ENCODE assay signal across 17 cellular contexts in genomic region chr3:190099099-190099498, GRCh38. TPM values are rescaled to one million over a fixed set of nuclear protein-coding genes. Genes with fewer than 3 reads are reported as not detected.
"Had no signal": no experiment of that assay in that cellular context is flagged by ENCODE, and none has a peak within 500 bp of the region (broad histone marks: within the 10 kb centered on the region; RNA-seq: fewer than 3 reads in every experiment).

No MANE protein-coding gene starts in this region.

- H3K9me3 Mint-ChIP-seq: activated CD4-positive, alpha-beta memory T cell treated with anti-CD3 and anti-CD28 coated beads, Interleukin-2, amount 10 ng/mL, durations not matched to agents 7 days and 5 days; memory B cell; naive thymus-derived CD4-positive, alpha-beta T cell; WTC11 had no signal

- H3K4me1 Mint-ChIP-seq: stimulated activated naive B cell treated with anti-CD40 and anti-IgM and Interleukin-4, amounts not matched to agents 10 μg/mL and 1 μg/mL and 100 μg/mL, for 72 hours had no signal

- H3K9me3 ChIP-seq: gastroesophageal sphincter had no signal

- H3K4me3 ChIP-seq: gastroesophageal sphincter had no signal

- ATAC-seq: activated CD8-positive, alpha-beta memory T cell treated with anti-CD3 and anti-CD28 coated beads, Interleukin-2, amount 10 ng/mL, durations not matched to agents 7 days and 5 days; gastroesophageal sphincter; naive thymus-derived CD4-positive, alpha-beta T cell; stimulated activated naive B cell treated with anti-CD40 and anti-IgM and Interleukin-4, amounts not matched to agents 10 μg/mL and 1 μg/mL and 100 μg/mL, for 72 hours; T-cell; WTC11 had no signal

- H3K27ac Mint-ChIP-seq: activated CD4-positive, alpha-beta memory T cell treated with anti-CD3 and anti-CD28 coated beads, Interleukin-2, amount 10 ng/mL, durations not matched to agents 7 days and 5 days; activated CD8-positive, alpha-beta memory T cell treated with anti-CD3 and anti-CD28 coated beads, Interleukin-2, amount 10 ng/mL, durations not matched to agents 7 days and 5 days; activated naive CD8-positive, alpha-beta T cell treated with anti-CD3 and anti-CD28 coated beads for 36 hours; brain; memory B cell; naive thymus-derived CD4-positive, alpha-beta T cell; stimulated activated naive B cell treated with anti-CD40 and anti-IgM and Interleukin-4, amounts not matched to agents 10 μg/mL and 1 μg/mL and 100 μg/mL, for 72 hours; T-cell; WTC11 had no signal

- H3K36me3 Mint-ChIP-seq: activated CD8-positive, alpha-beta memory T cell treated with anti-CD3 and anti-CD28 coated beads, Interleukin-2, amount 10 ng/mL, durations not matched to agents 7 days and 5 days; activated naive CD8-positive, alpha-beta T cell treated with anti-CD3 and anti-CD28 coated beads for 36 hours; memory B cell; naive thymus-derived CD4-positive, alpha-beta T cell; stimulated activated naive B cell treated with anti-CD40 and anti-IgM and Interleukin-4, amounts not matched to agents 10 μg/mL and 1 μg/mL and 100 μg/mL, for 72 hours; T-cell had no signal

- H3K27me3 Mint-ChIP-seq: brain; memory B cell; stimulated activated naive B cell treated with anti-CD40 and anti-IgM and Interleukin-4, amounts not matched to agents 10 μg/mL and 1 μg/mL and 100 μg/mL, for 72 hours had no signal

- FAIRE-seq: colon had no signal

- H3K36me3 ChIP-seq: gastroesophageal sphincter had no signal

- H3K27me3 ChIP-seq: gastroesophageal sphincter had no signal

- H3K27ac ChIP-seq: gastroesophageal sphincter had no signal

- H3K4me3 Mint-ChIP-seq: activated CD4-positive, alpha-beta memory T cell treated with anti-CD3 and anti-CD28 coated beads, Interleukin-2, amount 10 ng/mL, durations not matched to agents 7 days and 5 days; activated CD8-positive, alpha-beta memory T cell treated with anti-CD3 and anti-CD28 coated beads, Interleukin-2, amount 10 ng/mL, durations not matched to agents 7 days and 5 days; activated naive CD8-positive, alpha-beta T cell treated with anti-CD3 and anti-CD28 coated beads for 36 hours; memory B cell; naive thymus-derived CD4-positive, alpha-beta T cell; stimulated activated naive B cell treated with anti-CD40 and anti-IgM and Interleukin-4, amounts not matched to agents 10 μg/mL and 1 μg/mL and 100 μg/mL, for 72 hours; T-cell; WTC11 had no signal

- DNase-seq: activated CD4-positive, alpha-beta memory T cell treated with anti-CD3 and anti-CD28 coated beads, Interleukin-2, amount 10 ng/mL, durations not matched to agents 7 days and 5 days; activated CD4-positive, alpha-beta T cell treated with anti-CD3 and anti-CD28 coated beads for 4 hours; activated CD8-positive, alpha-beta memory T cell treated with anti-CD3 and anti-CD28 coated beads, Interleukin-2, amount 10 ng/mL, durations not matched to agents 7 days and 5 days; activated naive CD4-positive, alpha-beta T cell; activated naive CD8-positive, alpha-beta T cell treated with anti-CD3 and anti-CD28 coated beads for 36 hours; caudate nucleus; erythroblast; naive thymus-derived CD4-positive, alpha-beta T cell; posterior cingulate gyrus; retina; stimulated activated naive B cell treated with anti-CD40 and anti-IgM and Interleukin-4, amounts not matched to agents 10 μg/mL and 1 μg/mL and 100 μg/mL, for 72 hours; T-cell had no signal

RNA-seq across cellular contexts. Expression of gene P3H2, which starts 21.6 kb away (rescaled TPM):
- total RNA-seq: activated CD4-positive, alpha-beta memory T cell treated with anti-CD3 and anti-CD28 coated beads, Interleukin-2, amount 10 ng/mL, durations not matched to agents 7 days and 5 days; activated CD8-positive, alpha-beta memory T cell treated with anti-CD3 and anti-CD28 coated beads, Interleukin-2, amount 10 ng/mL, durations not matched to agents 7 days and 5 days; activated naive CD8-positive, alpha-beta T cell treated with anti-CD3 and anti-CD28 coated beads for 36 hours had no signal
- polyA plus RNA-seq: naive thymus-derived CD4-positive, alpha-beta T cell had no signal
